In genomic region chr19:54390942-54391577, GRCh38 we compare ENCODE assay signal across 1 cellular context.
TF ChIP-seq lines count a peak whose summit lies in the region.

No MANE protein-coding gene starts in this region.

TF ChIP-seq in GM12878, 131 proteins besides CTCF, POLR2A, EP300 and RAD21 (continued from another document):
- TF ChIP-seq E2F8 (IDR thresholded peaks at IDR 0.05; ENCODE audit: low read depth, partially characterized antibody) (no peak), GATAD2B (conservative IDR thresholded peaks at IDR 0.05; ENCODE audit: low read depth) (no peak), MLLT1 (IDR thresholded peaks at IDR 0.05) (0 out of 2 replicates have a peak, but pooled peaks have one; percentile 39), TAF1 (IDR thresholded peaks at IDR 0.05; ENCODE audit: borderline replicate concordance, low read depth, low read length) (no peak), ZSCAN29 (IDR thresholded peaks at IDR 0.05) (no peak), MEF2A (IDR thresholded peaks at IDR 0.05; ENCODE audit: insufficient read depth, low read depth, low read length) (no peak), NFIC (IDR thresholded peaks at IDR 0.05; ENCODE audit: low read depth, low read length) (no peak), CEBPB (IDR thresholded peaks at IDR 0.05; ENCODE audit: borderline replicate concordance in 1 of 2, low read depth in 2 of 2, low read length in 2 of 2) (no peak), TCF7 (IDR thresholded peaks at IDR 0.05; ENCODE audit: borderline replicate concordance) (no peak), MTA3 (IDR thresholded peaks at IDR 0.05; ENCODE audit: borderline replicate concordance, low read length) (no peak), ZNF622 (IDR thresholded peaks at IDR 0.05) (no peak), NR2C1 (IDR thresholded peaks at IDR 0.05) (no peak), BHLHE40 (IDR thresholded peaks at IDR 0.05; ENCODE audit: borderline replicate concordance in 1 of 2, low read depth in 2 of 2, low read length in 1 of 2) (peak in 1 of 2 experiments; percentile 67; a peak in 2 of 4 replicates), SIX5 (IDR thresholded peaks at IDR 0.05; ENCODE audit: low read depth, low read length, severe bottlenecking) (no peak), EGR1 (IDR thresholded peaks at IDR 0.05; ENCODE audit: borderline replicate concordance in 1 of 2, low read depth in 2 of 2, low read length in 2 of 2) (no peak), YY1 (IDR thresholded peaks at IDR 0.05; ENCODE audit: low read depth, low read length) (0 out of 2 replicates have a peak, but pooled peaks have one; percentile 21), EZH2 (IDR thresholded peaks at IDR 0.05; ENCODE audit: borderline replicate concordance, control insufficient read depth, low read depth, low read length) (no peak), BRCA1 (IDR thresholded peaks at IDR 0.05; ENCODE audit: low read depth, low read length) (no peak), ZNF207 (IDR thresholded peaks at IDR 0.05; ENCODE audit: borderline replicate concordance) (no peak), RELA (IDR thresholded peaks at IDR 0.05; ENCODE audit: borderline replicate concordance, partially characterized antibody) (no peak)
- TF ChIP-seq, protein P1, sequence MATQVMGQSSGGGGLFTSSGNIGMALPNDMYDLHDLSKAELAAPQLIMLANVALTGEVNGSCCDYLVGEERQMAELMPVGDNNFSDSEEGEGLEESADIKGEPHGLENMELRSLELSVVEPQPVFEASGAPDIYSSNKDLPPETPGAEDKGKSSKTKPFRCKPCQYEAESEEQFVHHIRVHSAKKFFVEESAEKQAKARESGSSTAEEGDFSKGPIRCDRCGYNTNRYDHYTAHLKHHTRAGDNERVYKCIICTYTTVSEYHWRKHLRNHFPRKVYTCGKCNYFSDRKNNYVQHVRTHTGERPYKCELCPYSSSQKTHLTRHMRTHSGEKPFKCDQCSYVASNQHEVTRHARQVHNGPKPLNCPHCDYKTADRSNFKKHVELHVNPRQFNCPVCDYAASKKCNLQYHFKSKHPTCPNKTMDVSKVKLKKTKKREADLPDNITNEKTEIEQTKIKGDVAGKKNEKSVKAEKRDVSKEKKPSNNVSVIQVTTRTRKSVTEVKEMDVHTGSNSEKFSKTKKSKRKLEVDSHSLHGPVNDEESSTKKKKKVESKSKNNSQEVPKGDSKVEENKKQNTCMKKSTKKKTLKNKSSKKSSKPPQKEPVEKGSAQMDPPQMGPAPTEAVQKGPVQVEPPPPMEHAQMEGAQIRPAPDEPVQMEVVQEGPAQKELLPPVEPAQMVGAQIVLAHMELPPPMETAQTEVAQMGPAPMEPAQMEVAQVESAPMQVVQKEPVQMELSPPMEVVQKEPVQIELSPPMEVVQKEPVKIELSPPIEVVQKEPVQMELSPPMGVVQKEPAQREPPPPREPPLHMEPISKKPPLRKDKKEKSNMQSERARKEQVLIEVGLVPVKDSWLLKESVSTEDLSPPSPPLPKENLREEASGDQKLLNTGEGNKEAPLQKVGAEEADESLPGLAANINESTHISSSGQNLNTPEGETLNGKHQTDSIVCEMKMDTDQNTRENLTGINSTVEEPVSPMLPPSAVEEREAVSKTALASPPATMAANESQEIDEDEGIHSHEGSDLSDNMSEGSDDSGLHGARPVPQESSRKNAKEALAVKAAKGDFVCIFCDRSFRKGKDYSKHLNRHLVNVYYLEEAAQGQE (IDR thresholded peaks at IDR 0.05; ENCODE audit: low read depth, low read length) = no peak
- TF ChIP-seq, protein P2, sequence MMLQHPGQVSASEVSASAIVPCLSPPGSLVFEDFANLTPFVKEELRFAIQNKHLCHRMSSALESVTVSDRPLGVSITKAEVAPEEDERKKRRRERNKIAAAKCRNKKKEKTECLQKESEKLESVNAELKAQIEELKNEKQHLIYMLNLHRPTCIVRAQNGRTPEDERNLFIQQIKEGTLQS (IDR thresholded peaks at IDR 0.05; ENCODE audit: borderline replicate concordance, extremely low read depth, low read depth, low read length) = no peak
TF ChIP-seq in GM12878: peak in this region for 7.
